In genomic region chr1:94606471-94606870, GRCh38 we compare ENCODE assay signal across 36 cellular contexts.
DNase-seq lines count a peak whose midpoint lies in the region; ATAC-seq, FAIRE-seq and TF ChIP-seq lines count a peak whose summit lies in the region.
"Had no signal": no experiment of that assay in that cellular context is flagged by ENCODE, and none has a peak within 500 bp of the region (broad histone marks: within the 10 kb centered on the region; RNA-seq: fewer than 3 reads in every experiment).

No MANE protein-coding gene starts in this region.

- intact Hi-C loops in HCT116 (cut with micrococcal nuclease), result loop anchor here (5.0 kb wide), 2 partner anchors 106 to 196 kb away; no protein-coding TSS in a partner anchor
- intact Hi-C loops in head of caudate nucleus (cut with DNase I), result no loop called here

- no peak overlapping the region for H3K18ac ChIP-seq in H1 (ENCODE audit: extremely low read depth, low read length)

- H3K9me3 ChIP-seq in HCT116 (ENCODE audit: control insufficient read depth in 1 of 2, insufficient read depth in 1 of 2, low read depth in 1 of 2, low read length in 2 of 2), result no peaks in the 10 kb centered on the region
- H3K9me3 ChIP-seq in Peyer's patch, result no peaks in the 10 kb centered on the region
- no peaks in the 10 kb centered on the region for H3K9me3 ChIP-seq in H1 (ENCODE audit: insufficient read depth in 2 of 2, low read depth in 1 of 2, low read length in 1 of 2)
- H3K9me3 ChIP-seq in small intestine (ENCODE audit: control insufficient read depth, low read depth), result no peaks in the 10 kb centered on the region
- H3K9me3 ChIP-seq: prostate gland, tibial artery had no signal

- FAIRE-seq in H1 (lab: Jason Lieb, UNC) (no peak), small intestine (lab: Jason Lieb, UNC) (no peak)
- FAIRE-seq: HTR-8/SVneo, islet of Langerhans, K562 had no signal

- no peak overlapping the region for H3K56ac ChIP-seq in H1 (replicated peaks; ENCODE audit: insufficient read length, low read depth, low read length)

- no peak overlapping the region for H3K4me3 ChIP-seq in HCT116 (replicated peaks in 1 of 2; ENCODE audit: low read depth in 1 of 2, low read length in 2 of 2)
- no peak overlapping the region for H3K4me3 ChIP-seq in Peyer's patch
- H3K4me3 ChIP-seq in H1 (ENCODE audit: extremely low read depth in 1 of 4, insufficient read depth in 2 of 4, low read depth in 3 of 4, low read length in 4 of 4), result no peak overlapping the region
- no peak overlapping the region for H3K4me3 ChIP-seq in small intestine (ENCODE audit: low read depth in 1 of 2, low read length in 2 of 2)
- H3K4me3 ChIP-seq: GM23338, K562, MG63, prostate gland, tibial artery had no signal

- no peak overlapping the region for H4K8ac ChIP-seq in H1 (ENCODE audit: extremely low read depth, insufficient read depth, low read length)

- H3K14ac ChIP-seq in H1 (ENCODE audit: insufficient read length), result no peak overlapping the region

- WGBS in H1 (ENCODE audit: extremely low coverage in 1 of 2, insufficient coverage in 1 of 2, insufficient read length in 1 of 2, insufficient replicate concordance in 2 of 2, low coverage in 1 of 2, low lambda C conversion rate in 2 of 2, missing lambda C conversion rate in 1 of 2), 2 experiments, result 90% methylated on average over 4 of the region's 4 CpGs; no CpG with 5 or more reads in 1 of the 2 experiments
- 66 to 76% (median 76%) methylated on average over 4 of the region's 4 CpGs for WGBS in small intestine, 3 donors

- BruUV-seq in HCT116 (replicated peaks; lab: Mats Ljungman, UMichigan), result no TSS peak

- no peaks in the 10 kb centered on the region; the same call in 1 of the 2 replicates for H3K23me2 ChIP-seq in H1 (ENCODE audit: low read depth, low read length)

- H3K4me1 ChIP-seq in HCT116 (ENCODE audit: control insufficient read depth in 1 of 2, insufficient read depth in 2 of 2, low read length in 2 of 2) (peaks cover 26 to 82% of the 10 kb centered on the region in 2 experiments), Peyer's patch (peaks cover 0 to 60% (median 5%) of the 10 kb centered on the region in 4 donors), H1 (replicated peaks in 1 of 4; ENCODE audit: control insufficient read depth in 3 of 4, insufficient read depth in 4 of 4, low read length in 3 of 4) (peaks cover 0 to 5% (median 0%) of the 10 kb centered on the region in 4 experiments; a peak in 3 of 7 replicates), small intestine (ENCODE audit: control insufficient read depth in 2 of 2, insufficient read depth in 1 of 2, low read depth in 1 of 2, low read length in 1 of 2) (peaks cover 4 to 33% of the 10 kb centered on the region in 2 donors)
- H3K4me1 ChIP-seq: prostate gland, tibial artery had no signal

- H3K79me2 ChIP-seq in HCT116 (ENCODE audit: insufficient read depth, low read length), result no peaks in the 10 kb centered on the region
- no peaks in the 10 kb centered on the region for H3K79me2 ChIP-seq in H1 (ENCODE audit: control insufficient read depth in 1 of 2, insufficient read depth in 2 of 2, low read length in 2 of 2)

- peak; percentile 38 for ATAC-seq in HCT116
- no peak for ATAC-seq in GM18909 (IDR thresholded peaks at IDR 0.05; ENCODE audit: poor library complexity, unreplicated experiment)
- ATAC-seq: GM23338, K562, left ventricle myocardium superior, sciatic nerve had no signal

- H3K27me3 ChIP-seq in HCT116 (ENCODE audit: insufficient read depth, low read length), result no peaks in the 10 kb centered on the region
- no peaks in the 10 kb centered on the region for H3K27me3 ChIP-seq in Peyer's patch
- no peaks in the 10 kb centered on the region for H3K27me3 ChIP-seq in H1 (replicated peaks in 1 of 4; ENCODE audit: control insufficient read depth in 3 of 4, extremely low read depth in 1 of 4, insufficient read depth in 3 of 4, low read length in 3 of 4)
- H3K27me3 ChIP-seq in small intestine (ENCODE audit: control insufficient read depth in 2 of 2, insufficient read depth in 2 of 2, low read length in 2 of 2), result no peaks in the 10 kb centered on the region
- H3K27me3 ChIP-seq: MG63, tibial artery had no signal

- H2BK120ac ChIP-seq in H1 (replicated peaks; ENCODE audit: low read depth, low read length), result no peak overlapping the region

- no peak for TF ChIP-seq POLR2A in HCT116 (IDR thresholded peaks at IDR 0.05; ENCODE audit: borderline replicate concordance, extremely low read depth, insufficient read depth, insufficient read length)
- no peak for TF ChIP-seq POLR2A in Peyer's patch (IDR thresholded peaks at IDR 0.05)
- no peak for TF ChIP-seq POLR2A in H1 (IDR thresholded peaks at IDR 0.05; ENCODE audit: control extremely low read depth in 1 of 2, low read depth in 2 of 2, low read length in 2 of 2)

- no peak overlapping the region for H3K4ac ChIP-seq in H1 (replicated peaks; ENCODE audit: insufficient read length, low read depth, low read length)

- H3K27ac ChIP-seq in HCT116 (ENCODE audit: low read depth, low read length) (peak overlapping the region; percentile 84), Peyer's patch (peak overlapping the region in 3 of 4 donors; percentile 59 to 88 (median 83)), H1 (ENCODE audit: low read depth, low read length) (no peak overlapping the region), small intestine (ENCODE audit: low read depth in 1 of 2, low read length in 1 of 2) (peak overlapping the region; percentile 82 to 85)
- H3K27ac ChIP-seq: prostate gland, tibial artery, WERI-Rb-1 had no signal

- no peak overlapping the region for H3K23ac ChIP-seq in H1 (ENCODE audit: insufficient read length)

- peak overlapping the region; percentile 36 for H3K9ac ChIP-seq in HCT116 (ENCODE audit: low read length)
- H3K9ac ChIP-seq in H1 (replicated peaks in 1 of 4; ENCODE audit: extremely low read depth in 1 of 4, low read depth in 3 of 4, low read length in 3 of 4), result no peak overlapping the region

- H2AK5ac ChIP-seq in H1 (ENCODE audit: low read depth, low read length), result no peak overlapping the region

- no peaks in the 10 kb centered on the region for H3K36me3 ChIP-seq in HCT116 (ENCODE audit: control insufficient read depth in 1 of 2, insufficient read depth in 2 of 2, low read length in 2 of 2)
- H3K36me3 ChIP-seq in Peyer's patch, result no peaks in the 10 kb centered on the region
- no peaks in the 10 kb centered on the region for H3K36me3 ChIP-seq in H1 (ENCODE audit: control insufficient read depth in 2 of 4, insufficient read depth in 4 of 4, low read length in 3 of 4)
- H3K36me3 ChIP-seq in small intestine (ENCODE audit: control insufficient read depth in 2 of 2, insufficient read depth in 2 of 2, low read length in 2 of 2), result no peaks in the 10 kb centered on the region
- H3K36me3 ChIP-seq: MG63, prostate gland, tibial artery, WERI-Rb-1 had no signal

- POLR2A ChIA-PET in HCT116 (lab: Charles Lee) (interaction anchor here (1.2 to 1.3 kb wide), 4 partner anchors 9 to 36 kb away, joined by 3 read pairs; no protein-coding TSS in a partner anchor), H1 (lab: Charles Lee; ENCODE audit: partially characterized antibody) (no interaction called here)

- no peaks in the 10 kb centered on the region for H3K9me2 ChIP-seq in HCT116 (ENCODE audit: insufficient read depth)

- no peak overlapping the region for H4K91ac ChIP-seq in H1 (replicated peaks; ENCODE audit: insufficient read length, low read length)

- H3K4me2 ChIP-seq in HCT116 (ENCODE audit: low read length) (peak overlapping the region; percentile 48), H1 (ENCODE audit: insufficient read depth in 1 of 2, low read depth in 2 of 2, low read length in 2 of 2) (no peak overlapping the region)
- H3K4me2 ChIP-seq: GM23338 had no signal

- H2BK20ac ChIP-seq in H1 (ENCODE audit: low read length), result no peak overlapping the region

- no peak overlapping the region for H2BK5ac ChIP-seq in H1 (ENCODE audit: low read depth, low read length)

- CTCF ChIA-PET in HCT116 (lab: Charles Lee) (interaction anchor here (1.6 kb wide), 1 partner anchor 196 kb away, joined by 5 read pairs; no protein-coding TSS in a partner anchor), H1 (lab: Charles Lee; ENCODE audit: partially characterized antibody) (interaction anchor here (0.5 to 15.5 kb wide), 11 partner anchors 8 to 976 kb away, joined by 3 to 148 read pairs (median 3); no protein-coding TSS in a partner anchor)

- H4K5ac ChIP-seq in H1 (ENCODE audit: insufficient read length, low read depth, low read length), result no peak overlapping the region

- TF ChIP-seq CTCF in HCT116 (IDR thresholded peaks at IDR 0.05 in 2 of 3, conservative IDR thresholded peaks at IDR 0.05 in 1 of 3; ENCODE audit: borderline replicate concordance in 1 of 3, insufficient read depth in 1 of 3, low read depth in 2 of 3, low read length in 2 of 3) (no peak), Peyer's patch (IDR thresholded peaks at IDR 0.05) (no peak), H1 (IDR thresholded peaks at IDR 0.05; ENCODE audit: control extremely low read depth in 1 of 3, insufficient read depth in 1 of 3, low read depth in 1 of 3, low read length in 3 of 3) (no peak), GM10266 (IDR thresholded peaks at IDR 0.05; ENCODE audit: control insufficient read depth, insufficient read depth, low read depth, missing control alignments) (no peak)

- 0 out of 2 replicates have a peak overlapping the region, but pooled peaks have one; percentile 72 for H2BK12ac ChIP-seq in H1 (ENCODE audit: low read depth, low read length)

- RAD21 ChIA-PET in HCT116 (lab: Charles Lee; ENCODE audit: low non-redundant PET in 1 of 2, low total read pairs in 2 of 2, uncharacterized antibody in 2 of 2, unreplicated experiment in 2 of 2), result no interaction called here

- no peaks in the 10 kb centered on the region for H4K20me1 ChIP-seq in HCT116 (ENCODE audit: insufficient read depth)
- no peaks in the 10 kb centered on the region for H4K20me1 ChIP-seq in H1 (replicated peaks in 1 of 2; ENCODE audit: control insufficient read depth in 1 of 2, insufficient read depth in 2 of 2, low read length in 2 of 2)

- peak; percentile 3; the same call in 1 of the 2 replicates for TF ChIP-seq RAD21 in HCT116 (IDR thresholded peaks at IDR 0.05; ENCODE audit: low read depth)
- no peak for TF ChIP-seq RAD21 in H1 (IDR thresholded peaks at IDR 0.05 in 1 of 2, conservative IDR thresholded peaks at IDR 0.05 in 1 of 2; ENCODE audit: low read depth in 2 of 2, low read length in 2 of 2)

- H3K79me1 ChIP-seq in H1 (ENCODE audit: low read depth, low read length), result no peaks in the 10 kb centered on the region

- DNase-seq in HCT116 (ENCODE audit: low read depth, low spot score) (no peak), Peyer's patch (no peak), H1 (ENCODE audit: low read depth in 1 of 2, low spot score in 2 of 2) (no peak), small intestine (peak; percentile 39), GM10266 (ENCODE audit: extremely low spot score) (no peak), head of caudate nucleus (no peak)
- DNase-seq: activated CD4-positive, alpha-beta T cell treated with anti-CD3 and anti-CD28 coated beads for 48 hours; activated effector memory CD4-positive, alpha-beta T cell treated with anti-CD3 and anti-CD28 coated beads, Interleukin-2, amount 50 U/mL, for 16 hours; activated T-cell treated with anti-CD3 and anti-CD28 coated beads, Interleukin-2, amount 50 U/mL, for 1 hour; anterior cingulate cortex; C1 segment of cervical spinal cord; COR-L47; DMS79; effector CD4-positive, alpha-beta T cell; erythroblast; glutamatergic neuron; left ventricle myocardium superior; naive B cell; NCI-H1436; NCI-H2081; NCI-H526; NK-92 treated with Interleukin-12 subunit alpha and Interleukin-12 subunit beta, amount 100 ng/mL, for 24 hours; SHP77; stimulated activated CD4-positive, alpha-beta T cell treated with anti-CD3 and anti-CD28 coated beads, Interleukin-4, amount 100 ng/mL, for 24 hours; SW 1271; T-helper 9 cell; tibial artery; WERI-Rb-1 had no signal

- H2AFZ ChIP-seq in HCT116 (ENCODE audit: low read depth, low read length, poor library complexity, severe bottlenecking) (no peak overlapping the region), H1 (ENCODE audit: low read length) (no peak overlapping the region)
- H2AFZ ChIP-seq: GM23338 had no signal

- TF ChIP-seq EP300 in H1 (IDR thresholded peaks at IDR 0.05; ENCODE audit: borderline replicate concordance in 1 of 2, low read depth in 2 of 2, low read length in 2 of 2), result no peak

- H2BK15ac ChIP-seq in H1 (ENCODE audit: low read length), result no peak overlapping the region

Comparison
In these comparisons a context has a peak if more than half of its experiments do, and no peak if none do; other contexts are left out.
1. Of the 16 proteins assayed by ChIP-seq in both H1 and HCT116: peak only in H1: none; only in HCT116: FOSL1, MAX and RAD21; in both: none; in neither: 13.